In the genomic region with DNA sequence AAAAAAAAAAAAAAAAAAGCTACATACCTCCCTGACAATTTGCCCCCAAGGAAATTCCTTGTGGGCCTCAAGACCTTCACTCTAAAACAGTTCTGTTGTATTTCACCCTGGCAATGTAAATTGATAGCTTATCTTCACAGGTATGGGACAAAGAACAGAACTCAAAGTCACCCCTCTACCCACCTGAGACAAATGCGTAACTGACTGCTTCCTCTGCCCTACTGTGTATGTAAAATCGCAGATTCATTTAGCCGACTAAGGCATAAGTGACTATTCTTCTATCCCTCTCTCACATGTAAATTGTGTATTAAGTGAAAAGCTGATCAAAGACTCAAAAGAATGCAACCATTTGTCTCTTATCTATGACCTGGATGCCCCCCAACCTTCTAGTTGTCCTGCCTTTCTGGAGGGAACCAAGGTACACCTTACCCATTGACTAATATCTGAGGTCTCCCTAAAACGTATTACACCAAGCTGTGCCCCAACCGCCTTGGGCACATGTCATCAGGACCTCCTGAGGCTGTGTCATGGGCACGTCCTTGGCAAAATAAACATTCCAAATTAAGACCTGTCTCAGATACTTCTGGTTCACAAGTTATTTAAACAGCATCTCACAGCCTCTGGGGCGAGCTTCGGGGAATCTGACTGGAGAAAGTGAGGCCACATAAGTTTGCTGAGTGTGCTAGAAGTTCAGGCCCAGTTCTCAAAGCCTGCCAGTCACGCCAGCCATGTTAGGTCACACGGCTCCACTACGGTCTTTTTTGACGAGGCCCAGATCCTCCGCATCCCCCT, we compare ENCODE assay signal across 8 cellular contexts. TPM values are rescaled to one million over a fixed set of nuclear protein-coding genes. Genes with fewer than 3 reads are reported as not detected.
DNase-seq lines count a peak whose midpoint lies in the region; ATAC-seq and TF ChIP-seq lines count a peak whose summit lies in the region.

No MANE protein-coding gene starts in this region.

- peak overlapping the region; percentile 84 to 86 for H3K4me3 ChIP-seq in testis

- no peak for TF ChIP-seq POLR2A in testis (IDR thresholded peaks at IDR 0.05)

- DNase-seq in AML-193 (lab: John Stamatoyannopoulos, UW) (peak; percentile 28 to 44), left kidney (ENCODE audit: low read depth, low spot score) (peak; percentile 16), testis (peak; percentile 59)

- peak; percentile 2 for ATAC-seq in GM19043 (IDR thresholded peaks at IDR 0.05; ENCODE audit: low read depth, unreplicated experiment)
- ATAC-seq in HG02763 (IDR thresholded peaks at IDR 0.05; ENCODE audit: unreplicated experiment), result no peak
- no peak for ATAC-seq in GM19397 (IDR thresholded peaks at IDR 0.05; ENCODE audit: unreplicated experiment)

- H3K9me3 ChIP-seq in testis, result no peaks in the 10 kb centered on the region

- peak overlapping the region; percentile 89 to 98 (median 92) for H3K4me3 Mint-ChIP-seq in IgD-negative memory B cell

- peaks cover 21 to 42% (median 29%) of the 10 kb centered on the region in 3 donors for H3K4me1 Mint-ChIP-seq in IgD-negative memory B cell

- H3K27ac ChIP-seq in angular gyrus (ENCODE audit: low read depth, low read length) (peak overlapping the region; percentile 54), testis (peak overlapping the region; percentile 94 to 96)

- no peak for TF ChIP-seq CTCF in testis (IDR thresholded peaks at IDR 0.05)

- 8 to 15% methylated on average over 9 to 13 of the region's 13 CpGs for WGBS in testis, 2 donors

- H3K27ac Mint-ChIP-seq in IgD-negative memory B cell, result peak overlapping the region; percentile 78 to 100 (median 97)

- intact Hi-C loops in testis (cut with DNase I; ENCODE audit: low total_unique reads), result no loop called here

- H3K9me3 Mint-ChIP-seq in IgD-negative memory B cell, result no peaks in the 10 kb centered on the region

- H3K27me3 ChIP-seq in testis, result no peaks in the 10 kb centered on the region

- H3K27me3 Mint-ChIP-seq in IgD-negative memory B cell, result no peaks in the 10 kb centered on the region

- peaks cover 6% of the 10 kb centered on the region for H3K36me3 Mint-ChIP-seq in IgD-negative memory B cell

- peaks cover 18% of the 10 kb centered on the region for H3K4me1 ChIP-seq in testis

- no peaks in the 10 kb centered on the region for H3K36me3 ChIP-seq in testis (ENCODE audit: low read depth, missing control alignments)

RNA-seq across cellular contexts. Expression of gene TBCA, which starts 1.0 kb away (rescaled TPM):
- 185 TPM for polyA plus RNA-seq in IgD-negative memory B cell
- total RNA-seq in testis, result 100 to 1,000 TPM; 116 to 123 TPM
- polyA plus RNA-seq in testis (ENCODE audit: insufficient read depth, low read depth, low replicate concordance), result 187 TPM
